11 cellular contexts compared by ENCODE assay signal in genomic region chr2:47076126-47076506, GRCh38.
DNase-seq lines count a peak whose midpoint lies in the region; ATAC-seq, FAIRE-seq and TF ChIP-seq lines count a peak whose summit lies in the region.
"Had no signal": no experiment of that assay in that cellular context is flagged by ENCODE, and none has a peak within 500 bp of the region (broad histone marks: within the 10 kb centered on the region; RNA-seq: fewer than 3 reads in every experiment).

No MANE protein-coding gene starts in this region.

- H3K27ac ChIP-seq in brain microvascular endothelial cell (peak overlapping the region; percentile 86), lower lobe of right lung (peak overlapping the region; percentile 79), stomach smooth muscle (ENCODE audit: low read length) (peak overlapping the region; percentile 58)
- H3K27ac ChIP-seq: foreskin keratinocyte had no signal

- DNase-seq in H54 (ENCODE audit: insufficient read length, low spot score), result no peak
- DNase-seq in brain microvascular endothelial cell, result no peak
- DNase-seq in lower lobe of right lung, result no peak
- no peak for DNase-seq in activated T-cell treated with anti-CD3 and anti-CD28 coated beads for 4 hours
- DNase-seq in OCI-M1 (lab: John Stamatoyannopoulos, UW), result no peak
- DNase-seq: Karpas-422, SIG-M5 had no signal

- no peaks in the 10 kb centered on the region for H3K9me3 ChIP-seq in lower lobe of right lung
- H3K9me3 ChIP-seq in stomach smooth muscle (ENCODE audit: control insufficient read depth in 2 of 2, low read length in 2 of 2), result no peaks in the 10 kb centered on the region

- no peak overlapping the region for H3K9ac ChIP-seq in stomach smooth muscle (ENCODE audit: low read length in 2 of 2)

- H3K4me1 ChIP-seq in lower lobe of right lung (peaks cover 86% of the 10 kb centered on the region), stomach smooth muscle (ENCODE audit: control insufficient read depth, insufficient read depth, low read length) (peaks cover 55% of the 10 kb centered on the region)

- H3K27me3 ChIP-seq in brain microvascular endothelial cell (replicated peaks) (no peaks in the 10 kb centered on the region), lower lobe of right lung (ENCODE audit: low read depth) (no peaks in the 10 kb centered on the region), stomach smooth muscle (ENCODE audit: control insufficient read depth in 1 of 2, insufficient read depth in 2 of 2, low read length in 2 of 2) (no peaks in the 10 kb centered on the region)
- H3K27me3 ChIP-seq: foreskin keratinocyte had no signal

- TF ChIP-seq CTCF in brain microvascular endothelial cell (IDR thresholded peaks at IDR 0.05; ENCODE audit: low read depth, low read length, missing control alignments) (no peak), lower lobe of right lung (IDR thresholded peaks at IDR 0.05) (no peak)

- intact Hi-C loops in lower lobe of right lung (cut with DNase I), result no loop called here

- H3K4me3 ChIP-seq in brain microvascular endothelial cell (ENCODE audit: low read depth, low read length) (no peak overlapping the region), lower lobe of right lung (no peak overlapping the region), stomach smooth muscle (ENCODE audit: low read length in 2 of 2) (no peak overlapping the region)

- ATAC-seq in lower lobe of right lung, result no peak
- no peak for ATAC-seq in GM19035 (IDR thresholded peaks at IDR 0.05; ENCODE audit: unreplicated experiment)
- ATAC-seq in HG03025 (IDR thresholded peaks at IDR 0.05; ENCODE audit: low FRiP score, unreplicated experiment), result no peak

- H3K36me3 ChIP-seq in brain microvascular endothelial cell (replicated peaks), result no peaks in the 10 kb centered on the region
- H3K36me3 ChIP-seq in lower lobe of right lung, result peaks cover 14% of the 10 kb centered on the region
- peaks cover 0 to 3% of the 10 kb centered on the region in 2 donors for H3K36me3 ChIP-seq in stomach smooth muscle (ENCODE audit: control insufficient read depth in 2 of 2, insufficient read depth in 2 of 2, low read length in 2 of 2)

- FAIRE-seq in H54 (lab: Jason Lieb, UNC), result no peak

- TF ChIP-seq POLR2A in H54 (IDR thresholded peaks at IDR 0.05; ENCODE audit: low read depth, low read length), result 0 out of 2 replicates have a peak, but pooled peaks have one; percentile 10

- in situ Hi-C loops in brain microvascular endothelial cell (cut with HindIII; ENCODE audit: low pct_ligation_motif_present, low sequenced_read_pairs), result no loop called here
